ENCODE assay signal across 1 cellular context in the genomic region with DNA sequence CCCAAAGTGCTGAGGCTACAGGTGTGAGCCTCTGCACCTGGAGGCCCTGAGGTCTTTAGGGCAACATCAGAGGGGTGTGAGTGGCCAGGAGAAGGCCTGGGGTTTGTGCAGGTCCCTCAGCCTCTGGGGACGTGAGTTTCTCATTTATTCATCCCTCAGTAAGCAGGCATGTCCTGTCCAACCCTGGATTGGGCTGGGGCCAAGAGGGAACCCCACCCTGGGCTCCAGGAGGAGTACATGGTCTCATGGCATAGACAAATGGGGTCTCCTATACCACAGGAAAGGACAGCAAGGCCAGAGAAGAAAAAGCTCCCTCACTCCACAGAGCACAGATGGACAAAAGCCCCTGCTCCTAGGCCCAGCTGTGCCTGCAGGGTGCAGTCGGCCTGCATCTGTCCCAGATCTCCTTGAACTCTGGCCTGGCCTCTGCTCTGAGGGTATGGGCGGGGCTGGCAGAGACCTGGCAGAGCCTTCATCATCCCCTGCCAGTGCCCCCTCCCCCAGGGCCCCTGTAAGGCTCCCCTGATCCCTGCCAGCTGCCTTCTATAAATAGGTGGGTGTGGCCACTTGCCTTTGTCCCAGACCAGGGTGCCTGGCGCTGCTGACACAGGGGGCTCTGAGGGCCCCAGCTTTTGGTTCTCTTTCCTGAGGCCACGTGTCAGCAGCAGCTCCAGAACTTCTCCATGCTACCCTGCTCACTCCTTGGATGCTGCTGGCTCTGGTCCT.
TF ChIP-seq lines count a peak whose summit lies in the region.

No MANE protein-coding gene starts in this region.

TF ChIP-seq in IMR-90, 13 proteins besides CTCF, POLR2A, EP300 and RAD21 (continued from another document):
- TF ChIP-seq, protein P1, sequence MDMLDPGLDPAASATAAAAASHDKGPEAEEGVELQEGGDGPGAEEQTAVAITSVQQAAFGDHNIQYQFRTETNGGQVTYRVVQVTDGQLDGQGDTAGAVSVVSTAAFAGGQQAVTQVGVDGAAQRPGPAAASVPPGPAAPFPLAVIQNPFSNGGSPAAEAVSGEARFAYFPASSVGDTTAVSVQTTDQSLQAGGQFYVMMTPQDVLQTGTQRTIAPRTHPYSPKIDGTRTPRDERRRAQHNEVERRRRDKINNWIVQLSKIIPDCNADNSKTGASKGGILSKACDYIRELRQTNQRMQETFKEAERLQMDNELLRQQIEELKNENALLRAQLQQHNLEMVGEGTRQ (IDR thresholded peaks at IDR 0.05; ENCODE audit: low read depth, low read length) = no peak
- TF ChIP-seq, protein P2, sequence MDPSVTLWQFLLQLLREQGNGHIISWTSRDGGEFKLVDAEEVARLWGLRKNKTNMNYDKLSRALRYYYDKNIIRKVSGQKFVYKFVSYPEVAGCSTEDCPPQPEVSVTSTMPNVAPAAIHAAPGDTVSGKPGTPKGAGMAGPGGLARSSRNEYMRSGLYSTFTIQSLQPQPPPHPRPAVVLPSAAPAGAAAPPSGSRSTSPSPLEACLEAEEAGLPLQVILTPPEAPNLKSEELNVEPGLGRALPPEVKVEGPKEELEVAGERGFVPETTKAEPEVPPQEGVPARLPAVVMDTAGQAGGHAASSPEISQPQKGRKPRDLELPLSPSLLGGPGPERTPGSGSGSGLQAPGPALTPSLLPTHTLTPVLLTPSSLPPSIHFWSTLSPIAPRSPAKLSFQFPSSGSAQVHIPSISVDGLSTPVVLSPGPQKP (IDR thresholded peaks at IDR 0.05; ENCODE audit: borderline replicate concordance, low read depth, low read length) = no peak
- TF ChIP-seq MAFK (IDR thresholded peaks at IDR 0.05; ENCODE audit: low read depth, low read length) (no peak), MAZ (IDR thresholded peaks at IDR 0.05; ENCODE audit: borderline replicate concordance, low read depth, low read length) (no peak), BHLHE40 (IDR thresholded peaks at IDR 0.05; ENCODE audit: low read depth, low read length) (no peak), CEBPB (IDR thresholded peaks at IDR 0.05; ENCODE audit: low read depth, low read length) (no peak), FOS (IDR thresholded peaks at IDR 0.05; ENCODE audit: low read depth, low read length) (no peak), MXI1 (IDR thresholded peaks at IDR 0.05; ENCODE audit: borderline replicate concordance, low read depth, low read length) (no peak), RFX5 (IDR thresholded peaks at IDR 0.05; ENCODE audit: low read depth, low read length) (no peak), SMC3 (IDR thresholded peaks at IDR 0.05; ENCODE audit: low read depth, low read length) (no peak), RCOR1 (IDR thresholded peaks at IDR 0.05; ENCODE audit: insufficient replicate concordance, low read length) (no peak), CHD1 (IDR thresholded peaks at IDR 0.05; ENCODE audit: low read depth, low read length) (no peak)
TF ChIP-seq in IMR-90: peak in this region for 0.
